ENCODE assay signal across 1 cellular context in the genomic region with DNA sequence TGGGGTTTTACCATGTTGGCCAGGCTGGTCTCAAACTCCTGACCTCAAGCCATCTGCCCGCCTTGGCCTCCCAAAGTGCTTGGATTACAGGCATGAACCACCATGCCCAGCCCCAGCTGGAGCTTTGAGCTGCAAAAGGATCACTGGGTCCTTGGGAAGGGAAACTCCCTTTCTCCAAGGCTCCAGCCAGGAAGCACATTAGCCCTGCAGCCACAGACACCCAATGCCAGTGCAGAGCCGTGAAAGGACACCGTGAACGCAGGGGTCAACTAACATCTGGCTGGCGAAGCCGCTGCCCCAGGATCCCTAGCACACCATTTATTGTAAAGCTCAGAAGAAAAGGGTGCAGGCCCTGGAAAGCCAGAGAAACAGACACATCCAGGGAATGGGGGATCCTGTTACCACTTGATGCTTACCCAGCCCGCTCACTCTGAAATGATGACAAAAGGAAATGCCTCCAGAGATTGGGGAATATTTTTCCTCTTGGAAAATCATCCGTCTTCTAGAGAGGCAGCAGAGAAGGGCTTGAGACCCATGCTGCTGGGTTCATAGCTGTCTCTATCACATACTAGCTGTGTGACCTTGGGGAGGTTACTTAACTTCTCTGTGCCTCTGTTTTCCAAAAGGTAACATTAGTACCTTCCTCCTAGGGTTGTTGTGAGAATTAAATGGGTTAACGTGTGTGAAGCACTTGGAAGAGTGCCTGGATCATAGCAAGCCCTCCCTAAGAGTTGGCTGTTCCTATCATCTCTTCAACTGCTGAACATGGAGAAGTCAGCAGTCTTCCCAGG.
TF ChIP-seq lines count a peak whose summit lies in the region.

No MANE protein-coding gene starts in this region.

TF ChIP-seq in IMR-90, 13 proteins besides CTCF, POLR2A, EP300 and RAD21:
- TF ChIP-seq MAZ (IDR thresholded peaks at IDR 0.05; ENCODE audit: borderline replicate concordance, low read depth, low read length): no peak
- no peak for TF ChIP-seq CEBPB (IDR thresholded peaks at IDR 0.05; ENCODE audit: low read depth, low read length)
- no peak for TF ChIP-seq RCOR1 (IDR thresholded peaks at IDR 0.05; ENCODE audit: insufficient replicate concordance, low read length)
- TF ChIP-seq, protein P1, sequence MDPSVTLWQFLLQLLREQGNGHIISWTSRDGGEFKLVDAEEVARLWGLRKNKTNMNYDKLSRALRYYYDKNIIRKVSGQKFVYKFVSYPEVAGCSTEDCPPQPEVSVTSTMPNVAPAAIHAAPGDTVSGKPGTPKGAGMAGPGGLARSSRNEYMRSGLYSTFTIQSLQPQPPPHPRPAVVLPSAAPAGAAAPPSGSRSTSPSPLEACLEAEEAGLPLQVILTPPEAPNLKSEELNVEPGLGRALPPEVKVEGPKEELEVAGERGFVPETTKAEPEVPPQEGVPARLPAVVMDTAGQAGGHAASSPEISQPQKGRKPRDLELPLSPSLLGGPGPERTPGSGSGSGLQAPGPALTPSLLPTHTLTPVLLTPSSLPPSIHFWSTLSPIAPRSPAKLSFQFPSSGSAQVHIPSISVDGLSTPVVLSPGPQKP (IDR thresholded peaks at IDR 0.05; ENCODE audit: borderline replicate concordance, low read depth, low read length): no peak
- no peak for TF ChIP-seq MXI1 (IDR thresholded peaks at IDR 0.05; ENCODE audit: borderline replicate concordance, low read depth, low read length)
- TF ChIP-seq CHD1 (IDR thresholded peaks at IDR 0.05; ENCODE audit: low read depth, low read length): no peak
- no peak for TF ChIP-seq RFX5 (IDR thresholded peaks at IDR 0.05; ENCODE audit: low read depth, low read length)
- no peak for TF ChIP-seq SMC3 (IDR thresholded peaks at IDR 0.05; ENCODE audit: low read depth, low read length)
- TF ChIP-seq MAFK (IDR thresholded peaks at IDR 0.05; ENCODE audit: low read depth, low read length): no peak
- no peak for TF ChIP-seq FOS (IDR thresholded peaks at IDR 0.05; ENCODE audit: low read depth, low read length)
